Comparison of ENCODE assay signal across 21 cellular contexts in genomic region chr4:42080284-42080683, GRCh38.
DNase-seq lines count a peak whose midpoint lies in the region; ATAC-seq and TF ChIP-seq lines count a peak whose summit lies in the region.
"Had no signal": no experiment of that assay in that cellular context is flagged by ENCODE, and none has a peak within 500 bp of the region (broad histone marks: within the 10 kb centered on the region; RNA-seq: fewer than 3 reads in every experiment).

No MANE protein-coding gene starts in this region.

- no peaks in the 10 kb centered on the region for H4K20me1 ChIP-seq in hepatocyte (ENCODE audit: insufficient read depth, poor library complexity, severe bottlenecking)

- H3K27ac ChIP-seq in CD4-positive, alpha-beta memory T cell (ENCODE audit: low read depth, low read length), result no peak overlapping the region
- no peak overlapping the region for H3K27ac ChIP-seq in hepatocyte
- H3K27ac ChIP-seq: ovary, sigmoid colon, SJCRH30, stomach had no signal

- no peak overlapping the region for H3K4me2 ChIP-seq in hepatocyte

- H3K27ac Mint-ChIP-seq in endothelial cell (ENCODE audit: unreplicated experiment), result peak overlapping the region; percentile 44
- no peak overlapping the region for H3K27ac Mint-ChIP-seq in CD4-positive, alpha-beta memory T cell
- H3K27ac Mint-ChIP-seq: activated CD4-positive, alpha-beta memory T cell treated with anti-CD3 and anti-CD28 coated beads for 36 hours; activated naive CD4-positive, alpha-beta T cell treated with anti-CD3 and anti-CD28 coated beads, Interleukin-2, amount 10 ng/mL, durations not matched to agents 7 days and 5 days had no signal

- no peak overlapping the region for H3K4me3 Mint-ChIP-seq in endothelial cell (ENCODE audit: unreplicated experiment)
- no peak overlapping the region for H3K4me3 Mint-ChIP-seq in CD4-positive, alpha-beta memory T cell
- H3K4me3 Mint-ChIP-seq: activated CD4-positive, alpha-beta memory T cell treated with anti-CD3 and anti-CD28 coated beads for 36 hours; activated naive CD4-positive, alpha-beta T cell treated with anti-CD3 and anti-CD28 coated beads, Interleukin-2, amount 10 ng/mL, durations not matched to agents 7 days and 5 days; naive B cell had no signal

- no peak overlapping the region for H3K4me3 ChIP-seq in CD4-positive, alpha-beta memory T cell (ENCODE audit: low read length in 2 of 2)
- no peak overlapping the region for H3K4me3 ChIP-seq in hepatocyte
- H3K4me3 ChIP-seq: ovary, sigmoid colon, SJCRH30, stomach had no signal

- intact Hi-C loops in CD4-positive, alpha-beta memory T cell (cut with micrococcal nuclease), result no loop called here

- no peaks in the 10 kb centered on the region for H3K36me3 Mint-ChIP-seq in endothelial cell (ENCODE audit: low read depth, unreplicated experiment)
- H3K36me3 Mint-ChIP-seq in CD4-positive, alpha-beta memory T cell, result peaks cover 35 to 37% of the 10 kb centered on the region in 2 donors

- no peaks in the 10 kb centered on the region for H3K9me3 Mint-ChIP-seq in endothelial cell (ENCODE audit: unreplicated experiment)
- H3K9me3 Mint-ChIP-seq in CD4-positive, alpha-beta memory T cell, result no peaks in the 10 kb centered on the region
- H3K9me3 Mint-ChIP-seq: activated CD4-positive, alpha-beta memory T cell treated with anti-CD3 and anti-CD28 coated beads for 36 hours; activated naive CD4-positive, alpha-beta T cell treated with anti-CD3 and anti-CD28 coated beads, Interleukin-2, amount 10 ng/mL, durations not matched to agents 7 days and 5 days; naive B cell had no signal

- WGBS in hepatocyte (ENCODE audit: low lambda C conversion rate, missing lambda C conversion rate), result 99% methylated on average over 3 of the region's 3 CpGs

- H3K36me3 ChIP-seq in CD4-positive, alpha-beta memory T cell (ENCODE audit: insufficient read depth, low read length), result no peaks in the 10 kb centered on the region
- no peaks in the 10 kb centered on the region for H3K36me3 ChIP-seq in hepatocyte (replicated peaks; ENCODE audit: insufficient read depth, low read depth)
- H3K36me3 ChIP-seq: ovary had no signal

- peaks cover 9% of the 10 kb centered on the region for H3K4me1 Mint-ChIP-seq in endothelial cell (ENCODE audit: unreplicated experiment)
- H3K4me1 Mint-ChIP-seq in CD4-positive, alpha-beta memory T cell, result no peaks in the 10 kb centered on the region
- H3K4me1 Mint-ChIP-seq: activated naive CD4-positive, alpha-beta T cell treated with anti-CD3 and anti-CD28 coated beads, Interleukin-2, amount 10 ng/mL, durations not matched to agents 7 days and 5 days had no signal

- CTCF ChIA-PET in CD4-positive, alpha-beta memory T cell (lab: Charles Lee; ENCODE audit: partially characterized antibody), result no interaction called here

- no peaks in the 10 kb centered on the region for H3K27me3 Mint-ChIP-seq in endothelial cell (ENCODE audit: unreplicated experiment)
- no peaks in the 10 kb centered on the region for H3K27me3 Mint-ChIP-seq in CD4-positive, alpha-beta memory T cell
- H3K27me3 Mint-ChIP-seq: activated CD4-positive, alpha-beta memory T cell treated with anti-CD3 and anti-CD28 coated beads for 36 hours; activated naive CD4-positive, alpha-beta T cell treated with anti-CD3 and anti-CD28 coated beads, Interleukin-2, amount 10 ng/mL, durations not matched to agents 7 days and 5 days; naive B cell had no signal

- no peaks in the 10 kb centered on the region for H3K9me2 ChIP-seq in hepatocyte (replicated peaks; ENCODE audit: insufficient read depth)

- H2AFZ ChIP-seq in hepatocyte, result no peak overlapping the region

- no peak for DNase-seq in endothelial cell (ENCODE audit: low spot score)
- no peak for DNase-seq in CD4-positive, alpha-beta memory T cell
- DNase-seq in RKO (ENCODE audit: low spot score), result no peak
- no peak for DNase-seq in NCI-H226
- no peak for DNase-seq in hepatocyte (ENCODE audit: low spot score)
- DNase-seq: activated CD4-positive, alpha-beta memory T cell treated with anti-CD3 and anti-CD28 coated beads for 36 hours; activated naive CD4-positive, alpha-beta T cell treated with anti-CD3 and anti-CD28 coated beads, Interleukin-2, amount 10 ng/mL, durations not matched to agents 7 days and 5 days; DND-41; mammary epithelial cell; naive B cell; NCI-H1105 treated with DMSO at 0.1 percent for 48 hours; NCI-H82; ovary; PC-3; sigmoid colon; SJCRH30; stimulated activated CD4-positive, alpha-beta T cell treated with anti-CD3 and anti-CD28 coated beads, Interleukin-2, amount 100 ng/mL, for 24 hours; stomach had no signal

- TF ChIP-seq CTCF in endothelial cell (IDR thresholded peaks at IDR 0.05; ENCODE audit: unreplicated experiment), result no peak
- TF ChIP-seq CTCF in hepatocyte (IDR thresholded peaks at IDR 0.05; ENCODE audit: poor library complexity), result no peak

- H3K4me1 ChIP-seq in CD4-positive, alpha-beta memory T cell (ENCODE audit: insufficient read depth, low read length), result no peaks in the 10 kb centered on the region
- no peaks in the 10 kb centered on the region for H3K4me1 ChIP-seq in hepatocyte (ENCODE audit: insufficient read depth)
- H3K4me1 ChIP-seq: sigmoid colon, SJCRH30, stomach had no signal

- H3K27me3 ChIP-seq in CD4-positive, alpha-beta memory T cell (ENCODE audit: insufficient read depth, low read length), result no peaks in the 10 kb centered on the region
- no peaks in the 10 kb centered on the region for H3K27me3 ChIP-seq in hepatocyte
- H3K27me3 ChIP-seq: ovary, sigmoid colon, SJCRH30, stomach had no signal

- peak; percentile 33 for ATAC-seq in GM18858 (IDR thresholded peaks at IDR 0.05; ENCODE audit: unreplicated experiment)
- ATAC-seq in GM19468 (IDR thresholded peaks at IDR 0.05; ENCODE audit: extremely low read depth, unreplicated experiment), result peak; percentile 46
- peak; percentile 35 for ATAC-seq in HG03066 (IDR thresholded peaks at IDR 0.05; ENCODE audit: low read depth, unreplicated experiment)
- ATAC-seq: PC-3 had no signal

- H3K9me3 ChIP-seq in CD4-positive, alpha-beta memory T cell (ENCODE audit: control insufficient read depth in 1 of 2, low read length in 2 of 2), result no peaks in the 10 kb centered on the region
- no peaks in the 10 kb centered on the region for H3K9me3 ChIP-seq in hepatocyte (ENCODE audit: low read depth)
- H3K9me3 ChIP-seq: ovary, sigmoid colon, SJCRH30, stomach had no signal

- no peaks in the 10 kb centered on the region for H3K79me2 ChIP-seq in hepatocyte

- POLR2A ChIA-PET in CD4-positive, alpha-beta memory T cell (lab: Charles Lee; ENCODE audit: partially characterized antibody), result no interaction called here
